ENCODE assay signal across 11 cellular contexts in the genomic region with DNA sequence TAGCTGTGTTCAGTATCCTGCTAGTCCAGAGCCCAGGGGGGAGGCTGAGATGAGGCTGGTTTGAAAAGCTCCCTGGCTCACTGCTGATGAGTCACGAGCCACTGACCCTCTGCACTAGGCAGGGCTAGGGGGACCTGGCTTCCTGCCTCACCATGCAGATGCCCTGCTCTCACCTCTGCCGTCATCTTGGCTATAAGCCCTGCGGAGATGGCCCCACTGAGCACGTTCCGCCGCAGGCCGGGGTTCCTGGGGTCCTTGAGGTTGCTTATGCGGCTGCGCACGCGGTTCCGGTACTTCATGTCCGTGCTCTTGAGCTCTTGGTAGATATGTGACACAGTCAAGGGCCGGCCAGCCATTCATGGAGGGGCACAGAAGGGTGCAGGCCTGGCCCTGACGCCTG. TPM values are rescaled to one million over a fixed set of nuclear protein-coding genes. Genes with fewer than 3 reads are reported as not detected.
A peak's percentile ranks its signal among the peaks of the same experiment; 100 is the strongest.
DNase-seq lines count a peak whose midpoint lies in the region; ATAC-seq and TF ChIP-seq lines count a peak whose summit lies in the region.
"Had no signal": no experiment of that assay in that cellular context is flagged by ENCODE, and none has a peak within 500 bp of the region (broad histone marks: within the 10 kb centered on the region; RNA-seq: fewer than 3 reads in every experiment).

No MANE protein-coding gene starts in this region.

- peaks cover 9% of the 10 kb centered on the region for H3F3A ChIP-seq in smooth muscle cell (ENCODE audit: low read depth)

- peak overlapping the region; percentile 30 for H3K4me2 ChIP-seq in smooth muscle cell

- H2AFZ ChIP-seq in smooth muscle cell (ENCODE audit: low read depth) = no peak overlapping the region

- no peaks in the 10 kb centered on the region for H4K20me1 ChIP-seq in smooth muscle cell (ENCODE audit: low read depth)

- DNase-seq in GOT3 (lab: John Stamatoyannopoulos, UW) (peak; percentile 57), brain pericyte (ENCODE audit: low read depth, low spot score) (peak; percentile 68), kidney glomerular epithelial cell (lab: John Stamatoyannopoulos, UW) (peak; percentile 22), smooth muscle cell (lab: John Stamatoyannopoulos, UW; ENCODE audit: unreplicated experiment) (no peak)
- DNase-seq in activated T-cell treated with anti-CD3 and anti-CD28 coated beads, Interleukin-2, amount 50 U/mL, for 4 hours = no peak
- no peak for DNase-seq in stimulated activated CD4-positive, alpha-beta T cell treated with anti-CD3 and anti-CD28 coated beads, Interleukin-4, amount 100 ng/mL, for 1 hour
- DNase-seq: dorsolateral prefrontal cortex, NCI-H2171 treated with DMSO at 0.1 percent for 48 hours had no signal

- H3K36me3 Mint-ChIP-seq in activated T-cell treated with anti-CD3 and anti-CD28 coated beads, Interleukin-2, amount 50 U/mL, for 4 hours (ENCODE audit: insufficient read depth) = peaks cover 9% of the 10 kb centered on the region

- no peaks in the 10 kb centered on the region for H3K27me3 Mint-ChIP-seq in activated T-cell treated with anti-CD3 and anti-CD28 coated beads, Interleukin-2, amount 50 U/mL, for 4 hours (ENCODE audit: low read depth)

- H3K4me3 Mint-ChIP-seq in activated T-cell treated with anti-CD3 and anti-CD28 coated beads, Interleukin-2, amount 50 U/mL, for 4 hours = no peak overlapping the region

- ATAC-seq in HG02840 (IDR thresholded peaks at IDR 0.05; ENCODE audit: low FRiP score, unreplicated experiment) = no peak
- no peak for ATAC-seq in activated T-cell treated with anti-CD3 and anti-CD28 coated beads, Interleukin-2, amount 50 U/mL, for 4 hours
- no peak for ATAC-seq in HG02981 (IDR thresholded peaks at IDR 0.05; ENCODE audit: unreplicated experiment)

- WGBS in smooth muscle cell (ENCODE audit: low lambda C conversion rate) = 88% methylated on average over 15 of the region's 15 CpGs

- no peak overlapping the region for H3K4me3 ChIP-seq in smooth muscle cell
- H3K4me3 ChIP-seq: dorsolateral prefrontal cortex had no signal

- H3K79me2 ChIP-seq in smooth muscle cell (ENCODE audit: low read depth) = no peaks in the 10 kb centered on the region

- H3K9ac ChIP-seq in smooth muscle cell (ENCODE audit: low read depth) = no peak overlapping the region

- no peaks in the 10 kb centered on the region for H3K36me3 ChIP-seq in smooth muscle cell (ENCODE audit: low read depth)

- H3K4me1 Mint-ChIP-seq in activated T-cell treated with anti-CD3 and anti-CD28 coated beads, Interleukin-2, amount 50 U/mL, for 4 hours (ENCODE audit: low read depth) = no peaks in the 10 kb centered on the region

- no peaks in the 10 kb centered on the region for H3K9me3 ChIP-seq in smooth muscle cell (replicated peaks; ENCODE audit: low read depth)

- no peaks in the 10 kb centered on the region for H3K27me3 ChIP-seq in smooth muscle cell (ENCODE audit: low read depth)
- H3K27me3 ChIP-seq: dorsolateral prefrontal cortex had no signal

- H3K9me3 Mint-ChIP-seq in activated T-cell treated with anti-CD3 and anti-CD28 coated beads, Interleukin-2, amount 50 U/mL, for 4 hours = no peaks in the 10 kb centered on the region

- H3K4me1 ChIP-seq in smooth muscle cell (ENCODE audit: low read depth) = peaks cover 5% of the 10 kb centered on the region

- peak overlapping the region; percentile 84 for H3K27ac ChIP-seq in smooth muscle cell (ENCODE audit: low read depth)

- TF ChIP-seq CTCF in smooth muscle cell (IDR thresholded peaks at IDR 0.05; ENCODE audit: borderline replicate concordance, insufficient read depth, poor library complexity, severe bottlenecking) = no peak

RNA-seq across cellular contexts. Expression of gene ZNF436, which starts 24.1 kb away (rescaled TPM):
- total RNA-seq in smooth muscle cell = 12.9 and 19.6 TPM in 2 replicates
- polyA plus RNA-seq in smooth muscle cell = 7.1 and 11.7 TPM in 2 replicates
- total RNA-seq in activated T-cell treated with anti-CD3 and anti-CD28 coated beads, Interleukin-2, amount 50 U/mL, for 4 hours = 1 to 10 TPM; 3.1 to 4.7 (median 4.3) TPM

RNA-seq across cellular contexts. Expression of gene TCEA3, which starts 30.8 kb away (rescaled TPM):
- 8.2 and 11.7 TPM in 2 replicates for total RNA-seq in smooth muscle cell
- polyA plus RNA-seq in smooth muscle cell = 16.1 and 19.2 TPM in 2 replicates
- total RNA-seq in activated T-cell treated with anti-CD3 and anti-CD28 coated beads, Interleukin-2, amount 50 U/mL, for 4 hours = 1 to 10 TPM; 1.6 to 2.6 (median 2.1) TPM
- total RNA-seq: H1 had no signal

RNA-seq across cellular contexts. Expression of gene HNRNPR, which starts 49.6 kb away (rescaled TPM):
- total RNA-seq in smooth muscle cell = 99.9 and 120 TPM in 2 replicates
- 96.3 and 104 TPM in 2 replicates for polyA plus RNA-seq in smooth muscle cell
- 100 to 1,000 TPM; 253 to 269 (median 254) TPM for total RNA-seq in activated T-cell treated with anti-CD3 and anti-CD28 coated beads, Interleukin-2, amount 50 U/mL, for 4 hours

Comparison
In these comparisons a context has a peak if more than half of its experiments do, and no peak if none do; other contexts are left out.
1. DNase-seq: peak in GOT3 (single experiment), brain pericyte (single experiment) and kidney glomerular epithelial cell (single experiment); none in smooth muscle cell (single experiment), activated T-cell treated with anti-CD3 and anti-CD28 coated beads, Interleukin-2, amount 50 U/mL, for 4 hours (single experiment) and stimulated activated CD4-positive, alpha-beta T cell treated with anti-CD3 and anti-CD28 coated beads, Interleukin-4, amount 100 ng/mL, for 1 hour (single experiment).